In the genomic region with DNA sequence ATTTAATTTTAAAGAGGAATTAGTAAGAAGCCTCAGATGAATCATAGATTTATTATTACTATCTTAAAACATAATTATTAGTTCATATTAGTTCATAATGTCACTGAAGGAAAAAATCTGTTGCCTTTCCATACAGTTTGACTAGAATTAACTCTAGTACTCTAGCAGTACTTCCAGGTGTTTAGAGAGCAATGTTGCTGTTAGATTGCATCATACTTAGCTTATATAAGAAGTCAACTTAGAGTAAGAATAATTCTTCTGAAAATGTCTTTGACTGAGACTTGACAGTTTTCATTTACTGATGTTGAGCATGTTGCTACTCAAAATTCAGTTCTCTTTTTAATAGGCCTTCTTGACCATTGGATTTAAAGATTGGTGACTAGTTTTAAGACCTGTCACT, we compare ENCODE assay signal across 18 cellular contexts. TPM values are rescaled to one million over a fixed set of nuclear protein-coding genes. Genes with fewer than 3 reads are reported as not detected.
DNase-seq lines count a peak whose midpoint lies in the region; TF ChIP-seq lines count a peak whose summit lies in the region.
"Had no signal": no experiment of that assay in that cellular context is flagged by ENCODE, and none has a peak within 500 bp of the region (broad histone marks: within the 10 kb centered on the region; RNA-seq: fewer than 3 reads in every experiment).

No MANE protein-coding gene starts in this region.

- H2BK120ac ChIP-seq in mesendoderm (ENCODE audit: low read depth, low read length): no peak overlapping the region

- TF ChIP-seq RAD21 in Ishikawa (IDR thresholded peaks at IDR 0.05; ENCODE audit: low read depth): no peak

- no peak overlapping the region for H2BK5ac ChIP-seq in mesendoderm (ENCODE audit: low read length)

- H3K27ac ChIP-seq in mesendoderm (ENCODE audit: low read depth, low read length) (no peak overlapping the region), osteoblast (ENCODE audit: low read depth, low read length) (no peak overlapping the region)

- H3K27me3 ChIP-seq in adipocyte (replicated peaks; ENCODE audit: control insufficient read depth, insufficient read depth, low read length): no peaks in the 10 kb centered on the region
- no peaks in the 10 kb centered on the region for H3K27me3 ChIP-seq in mesendoderm (ENCODE audit: insufficient read depth, low read length, poor library complexity)
- H3K27me3 ChIP-seq in osteoblast (ENCODE audit: insufficient read depth, low read length): no peaks in the 10 kb centered on the region

- H3K36me3 ChIP-seq in adipocyte (ENCODE audit: control insufficient read depth, insufficient read depth, low read length, severe bottlenecking): peaks cover 39% of the 10 kb centered on the region
- no peaks in the 10 kb centered on the region for H3K36me3 ChIP-seq in mesendoderm (ENCODE audit: control insufficient read depth, insufficient read depth, low read length)
- peaks cover 23% of the 10 kb centered on the region for H3K36me3 ChIP-seq in osteoblast (ENCODE audit: insufficient read depth, low read length)

- H3K79me1 ChIP-seq in mesendoderm (ENCODE audit: low read length): peaks cover 6% of the 10 kb centered on the region

- no peak overlapping the region for H3K23ac ChIP-seq in mesendoderm (ENCODE audit: low read length)

- no peaks in the 10 kb centered on the region for H3K9me3 Mint-ChIP-seq in activated CD4-positive, alpha-beta memory T cell treated with anti-CD3 and anti-CD28 coated beads for 36 hours
- H3K9me3 Mint-ChIP-seq in activated CD4-positive, alpha-beta memory T cell treated with anti-CD3 and anti-CD28 coated beads, Interleukin-2, amount 10 ng/mL, durations not matched to agents 7 days and 5 days: no peaks in the 10 kb centered on the region
- H3K9me3 Mint-ChIP-seq: activated naive CD4-positive, alpha-beta T cell treated with anti-CD3 and anti-CD28 coated beads, Interleukin-2, amount 10 ng/mL, durations not matched to agents 7 days and 5 days; dendritic cell treated with granulocyte-macrophage colony-stimulating factor and Interleukin-4, amounts not matched to agents 40 ng/mL and 50 ng/mL, for 4 days; mesothelial cell of epicardium had no signal

- H3K4me1 Mint-ChIP-seq in activated CD4-positive, alpha-beta memory T cell treated with anti-CD3 and anti-CD28 coated beads for 36 hours (ENCODE audit: low read depth): peaks cover 57% of the 10 kb centered on the region
- peaks cover 34% of the 10 kb centered on the region for H3K4me1 Mint-ChIP-seq in activated CD4-positive, alpha-beta memory T cell treated with anti-CD3 and anti-CD28 coated beads, Interleukin-2, amount 10 ng/mL, durations not matched to agents 7 days and 5 days

- POLR2A ChIA-PET in activated CD4-positive, alpha-beta memory T cell treated with anti-CD3 and anti-CD28 coated beads for 36 hours (lab: Charles Lee): no interaction called here
- POLR2A ChIA-PET in activated CD4-positive, alpha-beta memory T cell treated with anti-CD3 and anti-CD28 coated beads, Interleukin-2, amount 10 ng/mL, durations not matched to agents 7 days and 5 days (lab: Charles Lee): no interaction called here

- no peak overlapping the region for H4K8ac ChIP-seq in mesendoderm (ENCODE audit: low read depth, low read length)

- no peak overlapping the region for H3K4ac ChIP-seq in mesendoderm (ENCODE audit: low read depth, low read length)

- H3K4me1 ChIP-seq in adipocyte (ENCODE audit: control insufficient read depth, insufficient read depth, low read length) (peaks cover 25% of the 10 kb centered on the region), mesendoderm (ENCODE audit: control insufficient read depth, low read depth, low read length) (peaks cover 2% of the 10 kb centered on the region), osteoblast (ENCODE audit: insufficient read depth, low read length) (peaks cover 24% of the 10 kb centered on the region)

- H3K79me2 ChIP-seq in mesendoderm (ENCODE audit: control insufficient read depth, insufficient read depth, low read length): peaks cover 21% of the 10 kb centered on the region
- peaks cover 89% of the 10 kb centered on the region for H3K79me2 ChIP-seq in osteoblast (ENCODE audit: insufficient read depth, low read length)

- H3K4me3 Mint-ChIP-seq in activated CD4-positive, alpha-beta memory T cell treated with anti-CD3 and anti-CD28 coated beads for 36 hours: no peak overlapping the region
- no peak overlapping the region for H3K4me3 Mint-ChIP-seq in activated CD4-positive, alpha-beta memory T cell treated with anti-CD3 and anti-CD28 coated beads, Interleukin-2, amount 10 ng/mL, durations not matched to agents 7 days and 5 days
- H3K4me3 Mint-ChIP-seq: activated naive CD4-positive, alpha-beta T cell treated with anti-CD3 and anti-CD28 coated beads, Interleukin-2, amount 10 ng/mL, durations not matched to agents 7 days and 5 days; dendritic cell treated with granulocyte-macrophage colony-stimulating factor and Interleukin-4, amounts not matched to agents 40 ng/mL and 50 ng/mL, for 4 days; mesothelial cell of epicardium had no signal

- peaks cover 35% of the 10 kb centered on the region for H3K36me3 Mint-ChIP-seq in activated CD4-positive, alpha-beta memory T cell treated with anti-CD3 and anti-CD28 coated beads for 36 hours
- H3K36me3 Mint-ChIP-seq in activated CD4-positive, alpha-beta memory T cell treated with anti-CD3 and anti-CD28 coated beads, Interleukin-2, amount 10 ng/mL, durations not matched to agents 7 days and 5 days (ENCODE audit: low read depth): peaks cover 43% of the 10 kb centered on the region

- intact Hi-C loops in activated CD4-positive, alpha-beta memory T cell treated with anti-CD3 and anti-CD28 coated beads for 36 hours (cut with micrococcal nuclease): loop anchor here (10.0 kb wide), 1 partner anchor 382 kb away; no protein-coding TSS in a partner anchor

- CTCF ChIA-PET in activated CD4-positive, alpha-beta memory T cell treated with anti-CD3 and anti-CD28 coated beads for 36 hours (lab: Charles Lee): interaction anchor here (3.2 kb wide), 1 partner anchor 52 kb away, joined by 9 read pairs; no protein-coding TSS in a partner anchor
- CTCF ChIA-PET in activated CD4-positive, alpha-beta memory T cell treated with anti-CD3 and anti-CD28 coated beads, Interleukin-2, amount 10 ng/mL, durations not matched to agents 7 days and 5 days (lab: Charles Lee): no interaction called here

- no peaks in the 10 kb centered on the region for H3K27me3 Mint-ChIP-seq in activated CD4-positive, alpha-beta memory T cell treated with anti-CD3 and anti-CD28 coated beads for 36 hours
- no peaks in the 10 kb centered on the region for H3K27me3 Mint-ChIP-seq in activated CD4-positive, alpha-beta memory T cell treated with anti-CD3 and anti-CD28 coated beads, Interleukin-2, amount 10 ng/mL, durations not matched to agents 7 days and 5 days
- H3K27me3 Mint-ChIP-seq: dendritic cell treated with granulocyte-macrophage colony-stimulating factor and Interleukin-4, amounts not matched to agents 40 ng/mL and 50 ng/mL, for 4 days; IgD-negative memory B cell had no signal

- H3K9ac ChIP-seq in adipocyte (ENCODE audit: low read length) (no peak overlapping the region), mesendoderm (ENCODE audit: low read length) (no peak overlapping the region)

- H3K27ac Mint-ChIP-seq in activated CD4-positive, alpha-beta memory T cell treated with anti-CD3 and anti-CD28 coated beads for 36 hours: peak overlapping the region; percentile 66
- H3K27ac Mint-ChIP-seq in activated CD4-positive, alpha-beta memory T cell treated with anti-CD3 and anti-CD28 coated beads, Interleukin-2, amount 10 ng/mL, durations not matched to agents 7 days and 5 days: no peak overlapping the region
- H3K27ac Mint-ChIP-seq: activated naive CD4-positive, alpha-beta T cell treated with anti-CD3 and anti-CD28 coated beads, Interleukin-2, amount 10 ng/mL, durations not matched to agents 7 days and 5 days; dendritic cell treated with granulocyte-macrophage colony-stimulating factor and Interleukin-4, amounts not matched to agents 40 ng/mL and 50 ng/mL, for 4 days; mesothelial cell of epicardium had no signal

- H2BK15ac ChIP-seq in mesendoderm (replicated peaks; ENCODE audit: low read depth): no peak overlapping the region

- H4K5ac ChIP-seq in mesendoderm (ENCODE audit: low read length): no peak overlapping the region

- no peak overlapping the region for H3K18ac ChIP-seq in mesendoderm (ENCODE audit: low read length)

- no peak overlapping the region for H3K4me3 ChIP-seq in adipocyte (ENCODE audit: low read length)
- no peak overlapping the region for H3K4me3 ChIP-seq in mesendoderm (ENCODE audit: low read length)
- H3K4me3 ChIP-seq in osteoblast (ENCODE audit: insufficient read depth, low read length): no peak overlapping the region

- H3K4me2 ChIP-seq in mesendoderm (ENCODE audit: low read length) (no peak overlapping the region), osteoblast (ENCODE audit: insufficient read depth, low read length) (no peak overlapping the region)

- no peak overlapping the region for H3K56ac ChIP-seq in mesendoderm (ENCODE audit: low read length)

- H2AFZ ChIP-seq in osteoblast (ENCODE audit: low read length): no peak overlapping the region

- no peak for DNase-seq in activated CD4-positive, alpha-beta memory T cell treated with anti-CD3 and anti-CD28 coated beads for 36 hours
- no peak for DNase-seq in activated CD4-positive, alpha-beta memory T cell treated with anti-CD3 and anti-CD28 coated beads, Interleukin-2, amount 10 ng/mL, durations not matched to agents 7 days and 5 days
- DNase-seq in adipocyte (ENCODE audit: low read depth): peak; percentile 62
- peak; percentile 26 for DNase-seq in mesendoderm
- no peak for DNase-seq in osteoblast (ENCODE audit: insufficient read length, low spot score, missing footprints)
- no peak for DNase-seq in NCI-H446 (lab: John Stamatoyannopoulos, UW)
- no peak for DNase-seq in activated gamma-delta T cell treated with Interleukin-2 at 50 U/mL for 16 hours
- DNase-seq: activated CD4-positive, alpha-beta T cell treated with anti-CD3 and anti-CD28 coated beads for 4 hours; activated naive CD4-positive, alpha-beta T cell treated with anti-CD3 and anti-CD28 coated beads, Interleukin-2, amount 10 ng/mL, durations not matched to agents 7 days and 5 days; NCI-H187 treated with DMSO at 0.1 percent for 48 hours; posterior cingulate gyrus; SW 1271 had no signal

- H4K20me1 ChIP-seq in osteoblast (ENCODE audit: insufficient read depth, low read length): peaks cover 27% of the 10 kb centered on the region

- no peak overlapping the region for H2AK5ac ChIP-seq in mesendoderm (ENCODE audit: low read length)

- TF ChIP-seq CTCF in osteoblast (IDR thresholded peaks at IDR 0.05; ENCODE audit: extremely low read depth, low read depth, low read length): no peak

- TF ChIP-seq EP300 in Ishikawa (IDR thresholded peaks at IDR 0.05; ENCODE audit: borderline replicate concordance): no peak

- H3K9me3 ChIP-seq in adipocyte (ENCODE audit: control insufficient read depth, low read length) (no peaks in the 10 kb centered on the region), osteoblast (ENCODE audit: low read depth, low read length) (no peaks in the 10 kb centered on the region)

RNA-seq across cellular contexts. Expression of a gene that starts 4.7 kb away (rescaled TPM):
- 10 to 100 TPM; 29.6 to 30.7 TPM for total RNA-seq in activated CD4-positive, alpha-beta memory T cell treated with anti-CD3 and anti-CD28 coated beads for 36 hours
- total RNA-seq in activated CD4-positive, alpha-beta memory T cell treated with anti-CD3 and anti-CD28 coated beads, Interleukin-2, amount 10 ng/mL, durations not matched to agents 7 days and 5 days: 10 to 100 TPM; 22.9 to 23.0 TPM
- polyA plus RNA-seq in mesendoderm (2013, experiment 1 of 2): 24.0 TPM
- 23.2 TPM for polyA plus RNA-seq in mesendoderm (2013, experiment 2 of 2)
- total RNA-seq in osteoblast: 89.0 and 90.5 TPM in 2 replicates

RNA-seq across cellular contexts. Expression of a gene that starts 9.5 kb away (rescaled TPM):
- not detected for total RNA-seq in activated CD4-positive, alpha-beta memory T cell treated with anti-CD3 and anti-CD28 coated beads for 36 hours
- total RNA-seq in activated CD4-positive, alpha-beta memory T cell treated with anti-CD3 and anti-CD28 coated beads, Interleukin-2, amount 10 ng/mL, durations not matched to agents 7 days and 5 days: not detected
- not detected for polyA plus RNA-seq in mesendoderm (2013, experiment 1 of 2)
- polyA plus RNA-seq in mesendoderm (2013, experiment 2 of 2): not detected
- total RNA-seq in osteoblast: not detected in 2 replicates
- total RNA-seq: fibroblast of lung, mesothelial cell of epicardium, ureter had no signal
- polyA plus RNA-seq: fibroblast of lung, IgD-negative memory B cell had no signal

Comparison
In these comparisons a context has a peak if more than half of its experiments do, and no peak if none do; other contexts are left out.
1. DNase-seq: peak in adipocyte (single experiment) and mesendoderm (single experiment); none in activated CD4-positive, alpha-beta memory T cell treated with anti-CD3 and anti-CD28 coated beads for 36 hours (single experiment), activated CD4-positive, alpha-beta memory T cell treated with anti-CD3 and anti-CD28 coated beads, Interleukin-2, amount 10 ng/mL, durations not matched to agents 7 days and 5 days (single experiment), osteoblast (single experiment), NCI-H446 (0 of 2) and activated gamma-delta T cell treated with Interleukin-2 at 50 U/mL for 16 hours (single experiment).